ENCODE assay signal across 8 cellular contexts in genomic region chr19:1411255-1412191, GRCh38. TPM values are rescaled to one million over a fixed set of nuclear protein-coding genes. Genes with fewer than 3 reads are reported as not detected.
DNase-seq lines count a peak whose midpoint lies in the region.

No MANE protein-coding gene starts in this region.

- no peaks in the 10 kb centered on the region for H3K27me3 ChIP-seq in duodenal mucosa (ENCODE audit: control insufficient read depth in 1 of 2, insufficient read depth in 2 of 2, low read length in 2 of 2)

- H3K9me3 ChIP-seq in duodenal mucosa (ENCODE audit: control insufficient read depth in 1 of 2, low read length in 2 of 2), result no peaks in the 10 kb centered on the region

- peak overlapping the region in 1 of 2 donors; percentile 19 for H3K4me3 ChIP-seq in duodenal mucosa (ENCODE audit: low read depth in 1 of 2, low read length in 2 of 2)

- peak overlapping the region; percentile 42 for H3K27ac ChIP-seq in duodenal mucosa (ENCODE audit: low read depth, low read length)

- H3K36me3 ChIP-seq in duodenal mucosa (ENCODE audit: control insufficient read depth in 1 of 2, insufficient read depth in 2 of 2, low read length in 2 of 2), result peaks cover 0 to 19% of the 10 kb centered on the region in 2 donors

- H3K9ac ChIP-seq in duodenal mucosa (ENCODE audit: low read depth in 1 of 2, low read length in 2 of 2), result peak overlapping the region in 1 of 2 donors; percentile 18

- DNase-seq in AG20443 (ENCODE audit: low spot score) (peak; percentile 58), NCI-H446 treated with DMSO at 0.1 percent for 48 hours (lab: John Stamatoyannopoulos, UW) (peak; percentile 75), myocyte (ENCODE audit: low read depth) (peak; percentile 69), NCI-H2227 (lab: John Stamatoyannopoulos, UW; ENCODE audit: unreplicated experiment) (no peak), GM19240 (ENCODE audit: insufficient read length, low spot score) (no peak), NCI-H146 treated with DMSO at 0.1 percent for 48 hours (lab: John Stamatoyannopoulos, UW; ENCODE audit: unreplicated experiment) (no peak), ecto neural progenitor cell (ENCODE audit: low spot score) (no peak)

- peaks cover 58 to 67% of the 10 kb centered on the region in 2 donors for H3K4me1 ChIP-seq in duodenal mucosa (ENCODE audit: control insufficient read depth in 1 of 2, insufficient read depth in 2 of 2, low read length in 2 of 2)

RNA-seq across cellular contexts. Expression of gene DAZAP1, which starts 4.1 kb away (rescaled TPM):
- total RNA-seq in myocyte, result 48.2 and 61.5 TPM in 2 replicates
- 61.3 TPM for polyA plus RNA-seq in myocyte (2012)

RNA-seq across cellular contexts. Expression of gene GAMT, which starts 10.2 kb away (rescaled TPM):
- total RNA-seq in myocyte, result 147 and 191 TPM in 2 replicates
- 93.8 TPM for polyA plus RNA-seq in myocyte (2012)

RNA-seq across cellular contexts. Expression of gene RPS15, which starts 26.7 kb away (rescaled TPM):
- total RNA-seq in myocyte, result 1,600 and 2,923 TPM in 2 replicates
- 1,451 TPM for polyA plus RNA-seq in myocyte (2012)

RNA-seq across cellular contexts. Expression of gene NDUFS7, which starts 27.8 kb away (rescaled TPM):
- total RNA-seq in myocyte, result 104 and 124 TPM in 2 replicates
- polyA plus RNA-seq in myocyte (2012), result 81.6 TPM

RNA-seq across cellular contexts. Expression of gene APC2, which starts 38.4 kb away (rescaled TPM):
- total RNA-seq in myocyte, result 0.53 and 1.9 TPM in 2 replicates
- 0.63 TPM for polyA plus RNA-seq in myocyte (2012)

Comparison
In these comparisons a context has a peak if more than half of its experiments do, and no peak if none do; other contexts are left out.
1. DNase-seq: peak in AG20443 (single experiment), NCI-H446 treated with DMSO at 0.1 percent for 48 hours (single experiment) and myocyte (single experiment); none in NCI-H2227 (single experiment), GM19240 (single experiment), NCI-H146 treated with DMSO at 0.1 percent for 48 hours (single experiment) and ecto neural progenitor cell (single experiment).